1 cellular context compared by ENCODE assay signal in genomic region chr1:66395202-66396061, GRCh38.
A peak's percentile ranks its signal among the peaks of the same experiment; 100 is the strongest.
TF ChIP-seq lines count a peak whose summit lies in the region.

No MANE protein-coding gene starts in this region.

TF ChIP-seq in GM12878, 131 proteins besides CTCF, POLR2A, EP300 and RAD21 (continued from another document):
- TF ChIP-seq RELB (IDR thresholded peaks at IDR 0.05; ENCODE audit: low read depth): peak; percentile 34; the same call in 1 of the 2 replicates
- TF ChIP-seq PKNOX1 (IDR thresholded peaks at IDR 0.05): peak; percentile 54
- 0 out of 2 replicates have a peak, but pooled peaks have one; percentile 22 for TF ChIP-seq BCL11A (IDR thresholded peaks at IDR 0.05; ENCODE audit: low read depth, low read length)
- TF ChIP-seq ETV6 (conservative IDR thresholded peaks at IDR 0.05 in 1 of 2, IDR thresholded peaks at IDR 0.05 in 1 of 2; ENCODE audit: borderline replicate concordance in 1 of 2, low read depth in 1 of 2): peak in 1 of 2 experiments; percentile 3; a peak in 1 of 4 replicates
- peak; percentile 30; the same call in 1 of the 2 replicates for TF ChIP-seq FOXM1 (IDR thresholded peaks at IDR 0.05; ENCODE audit: low read depth, low read length)
- TF ChIP-seq TCF7 (IDR thresholded peaks at IDR 0.05; ENCODE audit: borderline replicate concordance): no peak
- TF ChIP-seq POU2F2 (IDR thresholded peaks at IDR 0.05; ENCODE audit: borderline replicate concordance, low read depth, low read length): peak; percentile 3; the same call in 1 of the 3 replicates
- peak; percentile 46; the same call in 1 of the 2 replicates for TF ChIP-seq SPI1 (IDR thresholded peaks at IDR 0.05; ENCODE audit: borderline replicate concordance, insufficient read depth, low read depth, low read length)
- peak in 1 of 2 experiments; percentile 57; a peak in 1 of 4 replicates for TF ChIP-seq CEBPB (IDR thresholded peaks at IDR 0.05; ENCODE audit: borderline replicate concordance in 1 of 2, low read depth in 2 of 2, low read length in 2 of 2)
- TF ChIP-seq TCF3 (IDR thresholded peaks at IDR 0.05; ENCODE audit: borderline replicate concordance, insufficient read depth, low read depth, low read length): no peak
- 0 out of 2 replicates have a peak, but pooled peaks have one; percentile 29 for TF ChIP-seq CREB1 (IDR thresholded peaks at IDR 0.05; ENCODE audit: low read depth)
- peak; percentile 18 for TF ChIP-seq MEF2B (IDR thresholded peaks at IDR 0.05; ENCODE audit: partially characterized antibody, poor library complexity, severe bottlenecking)
- 0 out of 2 replicates have a peak, but pooled peaks have one; percentile 9 for TF ChIP-seq MTA2 (IDR thresholded peaks at IDR 0.05; ENCODE audit: low read depth)
- no peak for TF ChIP-seq TAF1 (IDR thresholded peaks at IDR 0.05; ENCODE audit: borderline replicate concordance, low read depth, low read length)
- TF ChIP-seq IKZF2 (IDR thresholded peaks at IDR 0.05): peak; percentile 50 to 58; a peak in 2 of 4 replicates
- peak; percentile 48; the same call in 1 of the 2 replicates for TF ChIP-seq POLR2AphosphoS5 (IDR thresholded peaks at IDR 0.05; ENCODE audit: low read length)
- peak; percentile 61 for TF ChIP-seq IKZF1 (conservative IDR thresholded peaks at IDR 0.05)
- peak; percentile 10; the same call in 1 of the 2 replicates for TF ChIP-seq SMC3 (IDR thresholded peaks at IDR 0.05; ENCODE audit: borderline replicate concordance, low read length)
- TF ChIP-seq SMARCA5 (IDR thresholded peaks at IDR 0.05): 0 out of 2 replicates have a peak, but pooled peaks have one; percentile 67
- TF ChIP-seq HDAC6 (IDR thresholded peaks at IDR 0.05; ENCODE audit: unreplicated experiment): no peak
- TF ChIP-seq CREM (IDR thresholded peaks at IDR 0.05; ENCODE audit: low read depth): peak; percentile 31; the same call in 1 of the 2 replicates
- TF ChIP-seq IRF3 (IDR thresholded peaks at IDR 0.05): no peak
- 0 out of 4 replicates have a peak, but pooled peaks of 1 of the 2 experiments have one; percentile 9 for TF ChIP-seq SRF (IDR thresholded peaks at IDR 0.05; ENCODE audit: low read depth in 2 of 2, low read length in 2 of 2)
